In the genomic region with DNA sequence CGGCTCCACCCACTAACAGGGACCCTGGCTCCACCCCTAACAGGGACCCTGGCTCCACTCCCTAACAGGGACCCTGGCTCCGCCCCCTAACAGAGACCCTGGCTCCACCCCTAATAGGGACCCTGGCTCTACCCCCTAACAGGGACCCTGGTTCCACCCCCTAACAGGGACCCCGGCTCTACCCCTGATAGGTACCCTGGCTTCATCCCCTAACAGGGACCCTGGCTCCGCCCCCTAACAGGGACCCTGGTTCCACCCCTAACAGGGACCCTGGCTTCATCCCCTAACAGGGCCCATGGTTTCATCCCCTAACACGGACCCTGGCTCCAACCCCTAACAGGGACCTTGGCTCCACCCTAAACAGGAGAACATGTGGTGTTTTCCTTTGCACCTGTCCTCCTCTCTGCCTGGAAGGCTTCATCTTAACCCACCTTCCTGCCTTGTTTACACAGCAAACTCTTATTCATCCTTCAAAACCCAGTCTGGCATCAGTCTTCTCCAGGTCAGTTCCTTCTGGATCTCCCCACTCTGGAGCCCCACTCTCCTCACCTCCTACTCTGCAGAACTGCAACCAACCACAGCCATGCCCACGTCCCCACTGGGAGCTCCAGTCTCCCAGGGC, we compare ENCODE assay signal across 14 cellular contexts. TPM values are rescaled to one million over a fixed set of nuclear protein-coding genes. Genes with fewer than 3 reads are reported as not detected.
DNase-seq lines count a peak whose midpoint lies in the region; ATAC-seq and TF ChIP-seq lines count a peak whose summit lies in the region.
"Had no signal": no experiment of that assay in that cellular context is flagged by ENCODE, and none has a peak within 500 bp of the region (broad histone marks: within the 10 kb centered on the region; RNA-seq: fewer than 3 reads in every experiment).

No MANE protein-coding gene starts in this region.

- H2BK120ac ChIP-seq in neuronal stem cell (ENCODE audit: low read depth, low read length), result no peak overlapping the region

- peaks cover 31% of the 10 kb centered on the region for H3K4me1 ChIP-seq in DOHH2 (ENCODE audit: control insufficient read depth, low read length)
- peaks cover 2 to 8% of the 10 kb centered on the region in 2 donors for H3K4me1 ChIP-seq in neuronal stem cell (ENCODE audit: control insufficient read depth in 2 of 2, insufficient read depth in 1 of 2, low read depth in 1 of 2, low read length in 2 of 2)
- no peaks in the 10 kb centered on the region for H3K4me1 ChIP-seq in mucosa of descending colon (ENCODE audit: low read depth)
- H3K4me1 ChIP-seq: neural progenitor cell had no signal

- peaks cover 3% of the 10 kb centered on the region; the same call in 1 of the 2 replicates for H3F3A ChIP-seq in DOHH2 (ENCODE audit: control insufficient read depth, insufficient read depth)

- H3K4me2 ChIP-seq in DOHH2 (ENCODE audit: low read length) (peak overlapping the region; percentile 89), neuronal stem cell (ENCODE audit: insufficient read depth, low read length, poor library complexity, severe bottlenecking) (no peak overlapping the region)
- H3K4me2 ChIP-seq: neural progenitor cell had no signal

- peaks cover 9% of the 10 kb centered on the region for H3K27me3 Mint-ChIP-seq in activated T-helper 1 cell treated with anti-CD3 and anti-CD28 coated beads, Interleukin-12 subunit alpha, Interleukin-12 subunit beta, Interleukin-2, Interleukin-4 antibody, amounts not matched to agents 30 ng/mL and 10 ng/mL and 1 ng/mL, durations not matched to agents 14 hours and 24 hours and 36 hours (ENCODE audit: insufficient read depth)

- peak overlapping the region; percentile 70 for H2BK5ac ChIP-seq in neuronal stem cell (ENCODE audit: low read length)

- H4K91ac ChIP-seq in neuronal stem cell (ENCODE audit: low read depth, low read length, poor library complexity), result no peak overlapping the region

- no peak overlapping the region for H2BK15ac ChIP-seq in neuronal stem cell (ENCODE audit: low read length)

- H4K8ac ChIP-seq in neuronal stem cell (ENCODE audit: low read depth, low read length), result no peak overlapping the region

- H3K27ac ChIP-seq in DOHH2 (ENCODE audit: low read depth, low read length), result peak overlapping the region; percentile 85
- H3K27ac ChIP-seq in neuronal stem cell (replicated peaks; ENCODE audit: low read length), result no peak overlapping the region
- H3K27ac ChIP-seq: ascending aorta, neural progenitor cell had no signal

- H3K23ac ChIP-seq in neuronal stem cell (ENCODE audit: low read depth, low read length, poor library complexity), result no peak overlapping the region

- TF ChIP-seq CTCF in DOHH2 (IDR thresholded peaks at IDR 0.05; ENCODE audit: low read depth, low read length, poor library complexity, severe bottlenecking) (no peak), mucosa of descending colon (IDR thresholded peaks at IDR 0.05) (no peak)

- ATAC-seq in HG03039 (IDR thresholded peaks at IDR 0.05; ENCODE audit: unreplicated experiment) (peak; percentile 8), left cardiac atrium (no peak), mucosa of descending colon (no peak), GM21825 (IDR thresholded peaks at IDR 0.05; ENCODE audit: unreplicated experiment) (no peak)

- no peaks in the 10 kb centered on the region for H3K79me2 ChIP-seq in DOHH2 (ENCODE audit: control insufficient read depth, low read length)

- WGBS in neuronal stem cell (ENCODE audit: extremely low coverage in 2 of 2, insufficient read length in 2 of 2, insufficient replicate concordance in 1 of 2), 2 donors, result no CpG with 5 or more reads among the region's 6 CpGs

- H3K9ac ChIP-seq in neuronal stem cell (ENCODE audit: low read depth, low read length, poor library complexity), result no peak overlapping the region
- H3K9ac ChIP-seq: neural progenitor cell had no signal

- H3K9me3 Mint-ChIP-seq in activated T-helper 1 cell treated with anti-CD3 and anti-CD28 coated beads, Interleukin-12 subunit alpha, Interleukin-12 subunit beta, Interleukin-2, Interleukin-4 antibody, amounts not matched to agents 30 ng/mL and 10 ng/mL and 1 ng/mL, durations not matched to agents 14 hours and 24 hours and 36 hours, result no peaks in the 10 kb centered on the region
- H3K9me3 Mint-ChIP-seq: activated T-cell treated with anti-CD3 and anti-CD28 coated beads, Interleukin-2, amount 50 U/mL, for 24 hours; effector memory CD8-positive, alpha-beta T cell; neural progenitor cell had no signal

- H2AK5ac ChIP-seq in neuronal stem cell (ENCODE audit: low read depth, low read length), result no peak overlapping the region

- H3K36me3 Mint-ChIP-seq in activated T-helper 1 cell treated with anti-CD3 and anti-CD28 coated beads, Interleukin-12 subunit alpha, Interleukin-12 subunit beta, Interleukin-2, Interleukin-4 antibody, amounts not matched to agents 30 ng/mL and 10 ng/mL and 1 ng/mL, durations not matched to agents 14 hours and 24 hours and 36 hours (ENCODE audit: low read depth), result no peaks in the 10 kb centered on the region

- no peaks in the 10 kb centered on the region for H3K79me1 ChIP-seq in neuronal stem cell (ENCODE audit: low read depth, low read length)

- intact Hi-C loops in activated T-helper 1 cell treated with anti-CD3 and anti-CD28 coated beads, Interleukin-12 subunit alpha, Interleukin-12 subunit beta, Interleukin-2, Interleukin-4 antibody, amounts not matched to agents 30 ng/mL and 10 ng/mL and 1 ng/mL, durations not matched to agents 14 hours and 24 hours and 36 hours (cut with micrococcal nuclease), result loop anchor here (5.0 kb wide), 1 partner anchor 117 kb away; no protein-coding TSS in a partner anchor
- intact Hi-C loops in left cardiac atrium (cut with DNase I) (no loop called here), mucosa of descending colon (cut with DNase I, micrococcal nuclease) (no loop called here)

- H3K4ac ChIP-seq in neuronal stem cell (ENCODE audit: low read length), result no peak overlapping the region

- H2BK12ac ChIP-seq in neuronal stem cell (ENCODE audit: low read length), result no peak overlapping the region

- no peak for DNase-seq in activated T-helper 1 cell treated with anti-CD3 and anti-CD28 coated beads, Interleukin-12 subunit alpha, Interleukin-12 subunit beta, Interleukin-2, Interleukin-4 antibody, amounts not matched to agents 30 ng/mL and 10 ng/mL and 1 ng/mL, durations not matched to agents 14 hours and 24 hours and 36 hours (ENCODE audit: low spot score)
- DNase-seq in neuronal stem cell (ENCODE audit: low spot score) (no peak), left cardiac atrium (no peak), mucosa of descending colon (no peak)
- DNase-seq: NCI-H345 had no signal

- H3K4me1 Mint-ChIP-seq in activated T-helper 1 cell treated with anti-CD3 and anti-CD28 coated beads, Interleukin-12 subunit alpha, Interleukin-12 subunit beta, Interleukin-2, Interleukin-4 antibody, amounts not matched to agents 30 ng/mL and 10 ng/mL and 1 ng/mL, durations not matched to agents 14 hours and 24 hours and 36 hours (ENCODE audit: low read depth), result peaks cover 21% of the 10 kb centered on the region

- H2AFZ ChIP-seq in neuronal stem cell (ENCODE audit: low read length), result no peak overlapping the region
- H2AFZ ChIP-seq: neural progenitor cell had no signal

- peak overlapping the region; percentile 70 for H3K27ac Mint-ChIP-seq in activated T-helper 1 cell treated with anti-CD3 and anti-CD28 coated beads, Interleukin-12 subunit alpha, Interleukin-12 subunit beta, Interleukin-2, Interleukin-4 antibody, amounts not matched to agents 30 ng/mL and 10 ng/mL and 1 ng/mL, durations not matched to agents 14 hours and 24 hours and 36 hours
- H3K27ac Mint-ChIP-seq: activated T-cell treated with anti-CD3 and anti-CD28 coated beads, Interleukin-2, amount 50 U/mL, for 24 hours; effector memory CD8-positive, alpha-beta T cell; neural progenitor cell had no signal

- no peaks in the 10 kb centered on the region for H4K20me1 ChIP-seq in DOHH2 (ENCODE audit: control insufficient read depth, insufficient read depth, low read depth, low read length)

- H3K9me2 ChIP-seq in DOHH2 (replicated peaks; ENCODE audit: control insufficient read depth, low read length), result no peaks in the 10 kb centered on the region

- peak overlapping the region; percentile 53 for H3K4me3 Mint-ChIP-seq in activated T-helper 1 cell treated with anti-CD3 and anti-CD28 coated beads, Interleukin-12 subunit alpha, Interleukin-12 subunit beta, Interleukin-2, Interleukin-4 antibody, amounts not matched to agents 30 ng/mL and 10 ng/mL and 1 ng/mL, durations not matched to agents 14 hours and 24 hours and 36 hours
- H3K4me3 Mint-ChIP-seq: activated T-cell treated with anti-CD3 and anti-CD28 coated beads, Interleukin-2, amount 50 U/mL, for 24 hours; neural progenitor cell had no signal

- H3K14ac ChIP-seq in neuronal stem cell (ENCODE audit: low read length), result no peak overlapping the region

- peaks cover 76% of the 10 kb centered on the region for H3K36me3 ChIP-seq in DOHH2 (ENCODE audit: control insufficient read depth, low read length)
- H3K36me3 ChIP-seq in neuronal stem cell (replicated peaks in 1 of 2; ENCODE audit: control insufficient read depth in 2 of 2, insufficient read depth in 2 of 2, low read length in 2 of 2), result peaks cover 0 to 40% of the 10 kb centered on the region in 2 donors
- no peaks in the 10 kb centered on the region for H3K36me3 ChIP-seq in mucosa of descending colon (ENCODE audit: low read depth)
- H3K36me3 ChIP-seq: neural progenitor cell had no signal

- peak overlapping the region; percentile 69 for H3K4me3 ChIP-seq in DOHH2 (ENCODE audit: low read length)
- no peak overlapping the region for H3K4me3 ChIP-seq in neuronal stem cell (ENCODE audit: low read length in 2 of 2)
- H3K4me3 ChIP-seq in mucosa of descending colon, result no peak overlapping the region
- H3K4me3 ChIP-seq: ascending aorta, neural progenitor cell, skin epidermis, thyroid gland had no signal

- H3K18ac ChIP-seq in neuronal stem cell (ENCODE audit: low read length), result peak overlapping the region; percentile 50

- H3K27me3 ChIP-seq in DOHH2 (ENCODE audit: control insufficient read depth, low read length) (no peaks in the 10 kb centered on the region), neuronal stem cell (ENCODE audit: control insufficient read depth in 3 of 3, insufficient read depth in 3 of 3, low read depth in 1 of 3, low read length in 3 of 3) (no peaks in the 10 kb centered on the region)
- H3K27me3 ChIP-seq: ascending aorta, neural progenitor cell, thyroid gland had no signal

- H3K9me3 ChIP-seq in DOHH2 (ENCODE audit: control insufficient read depth, insufficient read depth, low read length) (no peaks in the 10 kb centered on the region), neuronal stem cell (replicated peaks in 1 of 2; ENCODE audit: control insufficient read depth in 2 of 2, insufficient read depth in 1 of 2, low read depth in 1 of 2, low read length in 2 of 2) (no peaks in the 10 kb centered on the region), mucosa of descending colon (no peaks in the 10 kb centered on the region)
- H3K9me3 ChIP-seq: ascending aorta, thyroid gland had no signal

RNA-seq across cellular contexts. Expression of gene CHST15, which starts 58.0 kb away (rescaled TPM):
- 0.15 and 0.18 TPM in 2 replicates for total RNA-seq in activated T-helper 1 cell treated with anti-CD3 and anti-CD28 coated beads, Interleukin-12 subunit alpha, Interleukin-12 subunit beta, Interleukin-2, Interleukin-4 antibody, amounts not matched to agents 30 ng/mL and 10 ng/mL and 1 ng/mL, durations not matched to agents 14 hours and 24 hours and 36 hours
- 0.42 TPM for polyA plus RNA-seq in neuronal stem cell (2013, experiment 1 of 2)
- polyA plus RNA-seq in neuronal stem cell (2013, experiment 2 of 2), result 0.43 TPM
- 10 to 100 TPM in 1 of 2 donors, 1 to 10 TPM in 1; 9.2 to 17.8 TPM for total RNA-seq in left cardiac atrium
- 10 to 100 TPM in 2 of 3 donors, 1 to 10 TPM in 1; 4.8 to 64.5 (median 10.8) TPM for total RNA-seq in mucosa of descending colon
